Comparison of ENCODE assay signal across 24 cellular contexts in the genomic region with DNA sequence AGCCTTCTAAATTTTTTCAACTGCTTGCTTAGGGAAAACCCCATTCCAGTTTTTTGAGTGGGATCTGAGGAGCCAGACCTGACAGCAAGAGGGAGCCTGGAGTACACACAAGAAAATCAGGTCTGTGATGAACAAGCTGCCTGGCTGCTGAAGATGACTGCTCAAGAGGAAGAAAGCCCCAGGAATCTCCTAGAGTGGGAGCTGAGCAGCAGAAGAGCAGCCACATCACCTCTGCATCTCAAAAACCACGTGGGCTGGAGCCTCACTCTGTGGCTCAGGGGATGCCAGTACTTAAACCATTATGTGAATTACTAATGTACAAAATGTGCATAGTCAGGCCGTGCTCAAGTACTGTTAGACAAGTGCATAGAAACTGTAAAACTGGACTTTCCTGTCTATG. TPM values are rescaled to one million over a fixed set of nuclear protein-coding genes. Genes with fewer than 3 reads are reported as not detected.
DNase-seq lines count a peak whose midpoint lies in the region; ATAC-seq, FAIRE-seq and TF ChIP-seq lines count a peak whose summit lies in the region.
"Had no signal": no experiment of that assay in that cellular context is flagged by ENCODE, and none has a peak within 500 bp of the region (broad histone marks: within the 10 kb centered on the region; RNA-seq: fewer than 3 reads in every experiment).

No MANE protein-coding gene starts in this region.

- H2BK12ac ChIP-seq in H1 (ENCODE audit: low read depth, low read length): no peak overlapping the region

- H3K9me3 Mint-ChIP-seq in nephron progenitor cell: peaks cover 27% of the 10 kb centered on the region
- H3K9me3 Mint-ChIP-seq: activated T-cell treated with anti-CD3 and anti-CD28 coated beads, Interleukin-2, amount 50 U/mL, for 24 hours had no signal

- peak; percentile 21 for DNase-seq in DMS 273 (lab: John Stamatoyannopoulos, UW; ENCODE audit: unreplicated experiment)
- no peak for DNase-seq in DMS 273 treated with DMSO at 0.1 percent for 48 hours (lab: John Stamatoyannopoulos, UW)
- peak; percentile 38 for DNase-seq in LHCN-M2 (ENCODE audit: low read depth)
- DNase-seq in H1 (ENCODE audit: low read depth in 1 of 2, low spot score in 2 of 2): no peak
- DNase-seq in mesendoderm: no peak
- no peak for DNase-seq in RKO (ENCODE audit: low spot score)
- DNase-seq in nephron progenitor cell: no peak
- DNase-seq: activated CD8-positive, alpha-beta T cell treated with anti-CD3 and anti-CD28 coated beads for 36 hours; activated T-cell treated with anti-CD3 and anti-CD28 coated beads, Interleukin-2, amount 50 U/mL, for 24 hours; dermis blood vessel endothelial cell; DMS79; GM23248; NCI-H1694 treated with DMSO at 0.1 percent for 48 hours; occipital lobe; stimulated activated naive CD4-positive, alpha-beta T cell treated with Interleukin-2 at 50 U/mL for 16 hours; WERI-Rb-1 had no signal

- H3K79me1 ChIP-seq in H1 (ENCODE audit: low read depth, low read length) (no peaks in the 10 kb centered on the region), mesendoderm (ENCODE audit: low read length) (no peaks in the 10 kb centered on the region)

- H3K9me3 ChIP-seq in H1 (ENCODE audit: insufficient read depth in 2 of 2, low read depth in 1 of 2, low read length in 1 of 2): 0 out of 4 replicates have a peak, but pooled peaks cover 0 to 3% of the 10 kb centered on the region in 2 experiments
- H3K9me3 ChIP-seq: tibial nerve had no signal

- H2BK5ac ChIP-seq in H1 (ENCODE audit: low read depth, low read length) (no peak overlapping the region), mesendoderm (ENCODE audit: low read length) (no peak overlapping the region)

- H4K5ac ChIP-seq in H1 (ENCODE audit: insufficient read length, low read depth, low read length): peak overlapping the region; percentile 6
- H4K5ac ChIP-seq in mesendoderm (ENCODE audit: low read length): no peak overlapping the region

- peak overlapping the region; percentile 46 for H4K91ac ChIP-seq in H1 (replicated peaks; ENCODE audit: insufficient read length, low read length)

- H2BK120ac ChIP-seq in H1 (replicated peaks; ENCODE audit: low read depth, low read length) (peak overlapping the region; percentile 58), mesendoderm (ENCODE audit: low read depth, low read length) (peak overlapping the region; percentile 85)

- 48% methylated on average over 2 of the region's 2 CpGs; no CpG with 5 or more reads in 1 of the 2 experiments for WGBS in H1 (ENCODE audit: extremely low coverage in 1 of 2, insufficient coverage in 1 of 2, insufficient read length in 1 of 2, insufficient replicate concordance in 2 of 2, low coverage in 1 of 2, low lambda C conversion rate in 2 of 2, missing lambda C conversion rate in 1 of 2), 2 experiments
- no CpG with 5 or more reads among the region's 2 CpGs for WGBS in mesendoderm (ENCODE audit: extremely low coverage, insufficient coverage, low lambda C conversion rate)

- H3K27ac Mint-ChIP-seq in nephron progenitor cell: no peak overlapping the region
- H3K27ac Mint-ChIP-seq: activated CD8-positive, alpha-beta T cell treated with anti-CD3 and anti-CD28 coated beads for 36 hours; activated naive CD8-positive, alpha-beta T cell; activated T-cell treated with anti-CD3 and anti-CD28 coated beads, Interleukin-2, amount 50 U/mL, for 24 hours; brain; CD14-positive monocyte; IgD-negative memory B cell had no signal

- H4K8ac ChIP-seq in H1 (ENCODE audit: extremely low read depth, insufficient read depth, low read length) (no peak overlapping the region), mesendoderm (ENCODE audit: low read depth, low read length) (no peak overlapping the region)

- H3K27me3 Mint-ChIP-seq in nephron progenitor cell (ENCODE audit: low read depth, poor library complexity): no peaks in the 10 kb centered on the region
- H3K27me3 Mint-ChIP-seq: activated CD8-positive, alpha-beta T cell treated with anti-CD3 and anti-CD28 coated beads for 36 hours; activated naive CD8-positive, alpha-beta T cell; activated T-cell treated with anti-CD3 and anti-CD28 coated beads, Interleukin-2, amount 50 U/mL, for 24 hours; brain; IgD-negative memory B cell had no signal

- H3K4me1 Mint-ChIP-seq in nephron progenitor cell: peaks cover 7% of the 10 kb centered on the region
- H3K4me1 Mint-ChIP-seq: IgD-negative memory B cell had no signal

- H2BK15ac ChIP-seq in H1 (ENCODE audit: low read length) (peak overlapping the region; percentile 73; the same call in 1 of the 2 replicates), mesendoderm (replicated peaks; ENCODE audit: low read depth) (no peak overlapping the region)

- TF ChIP-seq RAD21 in H1 (IDR thresholded peaks at IDR 0.05 in 1 of 2, conservative IDR thresholded peaks at IDR 0.05 in 1 of 2; ENCODE audit: low read depth in 2 of 2, low read length in 2 of 2): peak; percentile 19 to 41; a peak in 2 of 4 replicates

- 0 out of 4 replicates have a peak overlapping the region, but pooled peaks of 1 of the 2 experiments have one; percentile 51 for H3K4me2 ChIP-seq in H1 (ENCODE audit: insufficient read depth in 1 of 2, low read depth in 2 of 2, low read length in 2 of 2)
- no peak overlapping the region for H3K4me2 ChIP-seq in mesendoderm (ENCODE audit: low read length)

- H3K36me3 ChIP-seq in H1 (ENCODE audit: control insufficient read depth in 2 of 4, insufficient read depth in 4 of 4, low read length in 3 of 4) (no peaks in the 10 kb centered on the region; a peak in 1 of 8 replicates), mesendoderm (ENCODE audit: control insufficient read depth, insufficient read depth, low read length) (no peaks in the 10 kb centered on the region)
- H3K36me3 ChIP-seq: tibial nerve, WERI-Rb-1 had no signal

- TF ChIP-seq POLR2A in H1 (IDR thresholded peaks at IDR 0.05; ENCODE audit: control extremely low read depth in 1 of 2, low read depth in 2 of 2, low read length in 2 of 2): no peak

- POLR2A ChIA-PET in H1 (lab: Charles Lee; ENCODE audit: partially characterized antibody): interaction anchor here (1.1 kb wide), 1 partner anchor 176 kb away, joined by 3 read pairs; a partner anchor contains a TSS

- H3K56ac ChIP-seq in H1 (replicated peaks; ENCODE audit: insufficient read length, low read depth, low read length) (no peak overlapping the region), mesendoderm (ENCODE audit: low read length) (peak overlapping the region; percentile 56)

- no peak overlapping the region for H2AK5ac ChIP-seq in H1 (ENCODE audit: low read depth, low read length)
- peak overlapping the region; percentile 65 for H2AK5ac ChIP-seq in mesendoderm (ENCODE audit: low read length)

- no peak for TF ChIP-seq EP300 in H1 (IDR thresholded peaks at IDR 0.05; ENCODE audit: borderline replicate concordance in 1 of 2, low read depth in 2 of 2, low read length in 2 of 2)

- CTCF ChIA-PET in H1 (lab: Charles Lee; ENCODE audit: partially characterized antibody): interaction anchor here (1.3 to 1.5 kb wide), 2 partner anchors 74 to 89 kb away, joined by 3 to 5 read pairs; no protein-coding TSS in a partner anchor

- peaks cover 27% of the 10 kb centered on the region for H3K36me3 Mint-ChIP-seq in nephron progenitor cell (ENCODE audit: low read depth)
- H3K36me3 Mint-ChIP-seq: brain had no signal

- no peak overlapping the region for H3K4me3 Mint-ChIP-seq in nephron progenitor cell
- H3K4me3 Mint-ChIP-seq: activated CD8-positive, alpha-beta T cell treated with anti-CD3 and anti-CD28 coated beads for 36 hours; activated naive CD8-positive, alpha-beta T cell; activated T-cell treated with anti-CD3 and anti-CD28 coated beads, Interleukin-2, amount 50 U/mL, for 24 hours; brain; CD14-positive monocyte; IgD-negative memory B cell had no signal

- ATAC-seq in HG03196 (IDR thresholded peaks at IDR 0.05; ENCODE audit: unreplicated experiment): no peak
- ATAC-seq: activated CD8-positive, alpha-beta T cell treated with anti-CD3 and anti-CD28 coated beads for 36 hours had no signal

- H3K79me2 ChIP-seq in H1 (ENCODE audit: control insufficient read depth in 1 of 2, insufficient read depth in 2 of 2, low read length in 2 of 2) (no peaks in the 10 kb centered on the region), mesendoderm (ENCODE audit: control insufficient read depth, insufficient read depth, low read length) (no peaks in the 10 kb centered on the region)

- no peak overlapping the region for H3K14ac ChIP-seq in H1 (ENCODE audit: insufficient read length)

- H3K4me3 ChIP-seq in H1 (ENCODE audit: extremely low read depth in 1 of 4, insufficient read depth in 2 of 4, low read depth in 3 of 4, low read length in 4 of 4): no peak overlapping the region
- no peak overlapping the region for H3K4me3 ChIP-seq in mesendoderm (ENCODE audit: low read length)
- H3K4me3 ChIP-seq: GM23248, tibial nerve had no signal

- H3K27me3 ChIP-seq in H1 (replicated peaks in 1 of 4; ENCODE audit: control insufficient read depth in 3 of 4, extremely low read depth in 1 of 4, insufficient read depth in 3 of 4, low read length in 3 of 4): no peaks in the 10 kb centered on the region
- H3K27me3 ChIP-seq in mesendoderm (ENCODE audit: insufficient read depth, low read length, poor library complexity): no peaks in the 10 kb centered on the region
- H3K27me3 ChIP-seq: tibial nerve had no signal

- H3K4me1 ChIP-seq in H1 (replicated peaks in 1 of 4; ENCODE audit: control insufficient read depth in 3 of 4, insufficient read depth in 4 of 4, low read length in 3 of 4): peaks cover 0 to 13% (median 6%) of the 10 kb centered on the region in 4 experiments; a peak in 3 of 7 replicates
- no peaks in the 10 kb centered on the region for H3K4me1 ChIP-seq in mesendoderm (ENCODE audit: control insufficient read depth, low read depth, low read length)
- H3K4me1 ChIP-seq: tibial nerve had no signal

- H3K18ac ChIP-seq in H1 (ENCODE audit: extremely low read depth, low read length): no peak overlapping the region
- peak overlapping the region; percentile 20 for H3K18ac ChIP-seq in mesendoderm (ENCODE audit: low read length)

- no peak overlapping the region for H3K23ac ChIP-seq in H1 (ENCODE audit: insufficient read length)
- no peak overlapping the region for H3K23ac ChIP-seq in mesendoderm (ENCODE audit: low read length)

- H4K20me1 ChIP-seq in H1 (replicated peaks in 1 of 2; ENCODE audit: control insufficient read depth in 1 of 2, insufficient read depth in 2 of 2, low read length in 2 of 2): no peaks in the 10 kb centered on the region

- H3K9ac ChIP-seq in H1 (replicated peaks in 1 of 4; ENCODE audit: extremely low read depth in 1 of 4, low read depth in 3 of 4, low read length in 3 of 4): no peak overlapping the region
- H3K9ac ChIP-seq in mesendoderm (ENCODE audit: low read length): no peak overlapping the region
- H3K9ac ChIP-seq: GM23248 had no signal

- no peak overlapping the region for H2AFZ ChIP-seq in H1 (ENCODE audit: low read length)
- H2AFZ ChIP-seq: GM23248 had no signal

- H3K4ac ChIP-seq in H1 (replicated peaks; ENCODE audit: insufficient read length, low read depth, low read length): no peak overlapping the region
- no peak overlapping the region for H3K4ac ChIP-seq in mesendoderm (ENCODE audit: low read depth, low read length)

- H3K27ac ChIP-seq in H1 (ENCODE audit: low read depth, low read length): no peak overlapping the region
- H3K27ac ChIP-seq in mesendoderm (ENCODE audit: low read depth, low read length): no peak overlapping the region
- H3K27ac ChIP-seq: 22Rv1, GM23248, tibial nerve, WERI-Rb-1 had no signal

- no peaks in the 10 kb centered on the region for H3K23me2 ChIP-seq in H1 (ENCODE audit: low read depth, low read length)

- no peak for TF ChIP-seq CTCF in H1 (IDR thresholded peaks at IDR 0.05; ENCODE audit: control extremely low read depth in 1 of 3, insufficient read depth in 1 of 3, low read depth in 1 of 3, low read length in 3 of 3)
- TF ChIP-seq CTCF in nephron progenitor cell (IDR thresholded peaks at IDR 0.05): no peak

- no peak for FAIRE-seq in H1 (lab: Jason Lieb, UNC)
- FAIRE-seq: keratinocyte had no signal

- no peak overlapping the region; the same call in 1 of the 2 replicates for H2BK20ac ChIP-seq in H1 (ENCODE audit: low read length)

RNA-seq across cellular contexts. Expression of a gene that starts 52.4 kb away (rescaled TPM):
- 7.9 and 8.4 TPM in 2 replicates for total RNA-seq in LHCN-M2 (2014; rRNA removed)
- polyA plus RNA-seq in LHCN-M2 (2012): 3.6 TPM
- total RNA-seq in H1 (2021; fragmentation: NEBNext Ultra II Directional; extraction: Animal tissue kit (Norgen Biotek cat#: 25700)): 1.1 and 1.5 TPM in 2 replicates
- 0.36 and 0.48 TPM in 2 replicates for polyA plus RNA-seq in H1 (2011; rRNA removed)
- polyA plus RNA-seq in H1 (2011; cell fraction: cytosol; rRNA removed): 0.50 TPM
- polyA plus RNA-seq in H1 (2011; cell fraction: nucleus; rRNA removed): 1.4 TPM
- 0.43 to 1.1 TPM (median 0.51 TPM) in 4 replicates for polyA plus RNA-seq in H1 (2012, experiment 1 of 2)
- 0.05 TPM for polyA plus RNA-seq in H1 (2012, experiment 2 of 2)
- polyA plus RNA-seq in H1 (2013, experiment 1 of 2): 1.7 TPM
- 1.5 TPM for polyA plus RNA-seq in H1 (2013, experiment 2 of 2)
- polyA minus RNA-seq in H1 (2011; rRNA and poly(A)+ RNA removed): 2.8 and 3.6 TPM in 2 replicates
- 0.51 TPM for polyA minus RNA-seq in H1 (2011; cell fraction: cytosol; rRNA and poly(A)+ RNA removed)
- 5.3 TPM for polyA minus RNA-seq in H1 (2011; cell fraction: nucleus; rRNA and poly(A)+ RNA removed)
- polyA plus RNA-seq in mesendoderm (2013, experiment 1 of 2): 4.2 TPM
- 3.7 TPM for polyA plus RNA-seq in mesendoderm (2013, experiment 2 of 2)

Comparison
In these comparisons a context has a peak if more than half of its experiments do, and no peak if none do; other contexts are left out.
1. DNase-seq: peak in DMS 273 (single experiment) and LHCN-M2 (single experiment); none in DMS 273 treated with DMSO at 0.1 percent for 48 hours (single experiment), H1 (0 of 2), mesendoderm (single experiment), RKO (single experiment) and nephron progenitor cell (single experiment).